In genomic region chr11:12845739-12846358, GRCh38 we compare ENCODE assay signal across 8 cellular contexts.
DNase-seq lines count a peak whose midpoint lies in the region; ATAC-seq and TF ChIP-seq lines count a peak whose summit lies in the region.

No MANE protein-coding gene starts in this region.

- intact Hi-C loops in prostate gland (cut with DNase I) (no loop called here), natural killer cell (cut with micrococcal nuclease) (no loop called here)

- no peaks in the 10 kb centered on the region for H3K27me3 ChIP-seq in GM23338 (ENCODE audit: insufficient read depth)
- H3K27me3 ChIP-seq in prostate gland (replicated peaks; ENCODE audit: insufficient read depth) = no peaks in the 10 kb centered on the region

- H3K27me3 Mint-ChIP-seq in GM23338 (ENCODE audit: insufficient read depth, low read depth, poor library complexity) (peaks cover 5% of the 10 kb centered on the region), natural killer cell (ENCODE audit: low read depth in 2 of 2) (peaks cover 3 to 14% of the 10 kb centered on the region in 2 donors)
- H3K27me3 Mint-ChIP-seq in effector memory CD8-positive, alpha-beta T cell = peaks cover 25 to 44% of the 10 kb centered on the region in 2 donors

- ATAC-seq in GM23338 (peak; percentile 75), GM18519 (IDR thresholded peaks at IDR 0.05; ENCODE audit: low FRiP score, unreplicated experiment) (no peak), GM21515 (IDR thresholded peaks at IDR 0.05; ENCODE audit: unreplicated experiment) (no peak), natural killer cell (no peak)
- ATAC-seq in effector memory CD8-positive, alpha-beta T cell (replicated peaks) = no peak

- H3K79me2 ChIP-seq in GM23338 (replicated peaks; ENCODE audit: insufficient read depth) = peaks cover 97% of the 10 kb centered on the region

- H3K27ac Mint-ChIP-seq in GM23338 (peak overlapping the region; percentile 89), natural killer cell (no peak overlapping the region)
- H3K27ac Mint-ChIP-seq in effector memory CD8-positive, alpha-beta T cell = no peak overlapping the region

- H3K36me3 ChIP-seq in GM23338 (ENCODE audit: insufficient read depth) (no peaks in the 10 kb centered on the region), prostate gland (no peaks in the 10 kb centered on the region)

- H3K4me3 Mint-ChIP-seq in GM23338 = peak overlapping the region; percentile 24; the same call in 1 of the 3 replicates
- no peak overlapping the region for H3K4me3 Mint-ChIP-seq in natural killer cell
- H3K4me3 Mint-ChIP-seq in effector memory CD8-positive, alpha-beta T cell = no peak overlapping the region

- H3K9me2 ChIP-seq in GM23338 (ENCODE audit: insufficient read depth) = no peaks in the 10 kb centered on the region

- H3K27ac ChIP-seq in GM23338 (ENCODE audit: low read depth) (peak overlapping the region; percentile 50), prostate gland (peak overlapping the region; percentile 6 to 30)

- H3K9me3 Mint-ChIP-seq in GM23338 = no peaks in the 10 kb centered on the region
- no peaks in the 10 kb centered on the region for H3K9me3 Mint-ChIP-seq in natural killer cell
- no peaks in the 10 kb centered on the region for H3K9me3 Mint-ChIP-seq in effector memory CD8-positive, alpha-beta T cell

- H3K4me1 ChIP-seq in GM23338 (ENCODE audit: insufficient read depth) (peaks cover 61% of the 10 kb centered on the region), prostate gland (replicated peaks) (peaks cover 10% of the 10 kb centered on the region)

- peak; percentile 59 for DNase-seq in GM23338 (ENCODE audit: low spot score)
- peak; percentile 94 for DNase-seq in NCI-H526 treated with DMSO at 0.1 percent for 48 hours (lab: John Stamatoyannopoulos, UW)
- peak; percentile 46 for DNase-seq in fibroblast of the aortic adventitia (ENCODE audit: low read depth)
- peak; percentile 20 for DNase-seq in prostate gland (ENCODE audit: low spot score)
- no peak for DNase-seq in natural killer cell
- DNase-seq in effector memory CD8-positive, alpha-beta T cell = no peak

- H3K4me1 Mint-ChIP-seq in GM23338 (peaks cover 59% of the 10 kb centered on the region), natural killer cell (no peaks in the 10 kb centered on the region)
- peaks cover 2 to 6% of the 10 kb centered on the region in 2 donors for H3K4me1 Mint-ChIP-seq in effector memory CD8-positive, alpha-beta T cell (ENCODE audit: low read depth in 2 of 2)

- no peak for TF ChIP-seq CTCF in GM23338 (conservative IDR thresholded peaks at IDR 0.05; ENCODE audit: low read depth in 2 of 2)
- TF ChIP-seq CTCF in fibroblast of the aortic adventitia (IDR thresholded peaks at IDR 0.05; ENCODE audit: insufficient read depth, low read length) = no peak
- TF ChIP-seq CTCF in prostate gland (IDR thresholded peaks at IDR 0.05) = no peak
- TF ChIP-seq CTCF in natural killer cell (IDR thresholded peaks at IDR 0.05) = no peak

- H3K36me3 Mint-ChIP-seq in GM23338 (ENCODE audit: low read depth) = no peaks in the 10 kb centered on the region; the same call in 2 of the 3 replicates
- H3K36me3 Mint-ChIP-seq in natural killer cell = no peaks in the 10 kb centered on the region
- no peaks in the 10 kb centered on the region for H3K36me3 Mint-ChIP-seq in effector memory CD8-positive, alpha-beta T cell (ENCODE audit: insufficient read depth)

- 17% methylated on average over 10 of the region's 10 CpGs for WGBS in prostate gland

- H3K4me3 ChIP-seq in GM23338 (no peak overlapping the region), fibroblast of the aortic adventitia (ENCODE audit: low read depth, low read length) (no peak overlapping the region), prostate gland (no peak overlapping the region)

- peaks cover 2% of the 10 kb centered on the region; the same call in 1 of the 2 replicates for H4K20me1 ChIP-seq in GM23338 (replicated peaks; ENCODE audit: insufficient read depth)

- H3K4me2 ChIP-seq in GM23338 = peak overlapping the region; percentile 58

- H3F3A ChIP-seq in GM23338 (replicated peaks; ENCODE audit: low read depth) = no peaks in the 10 kb centered on the region

- H2AFZ ChIP-seq in GM23338 = no peak overlapping the region

- no peak for TF ChIP-seq POLR2A in prostate gland (IDR thresholded peaks at IDR 0.05)

- H3K9me3 ChIP-seq in prostate gland = no peaks in the 10 kb centered on the region

TF ChIP-seq in GM23338, 12 proteins besides CTCF, POLR2A, EP300 and RAD21:
- TF ChIP-seq ZNF462 (CRISPR knock-in tag; IDR thresholded peaks at IDR 0.05) (no peak), EZH2 (IDR thresholded peaks at IDR 0.05; ENCODE audit: low read depth, unreplicated experiment) (no peak), ZNF114 (CRISPR knock-in tag; IDR thresholded peaks at IDR 0.05) (no peak), CREB1 (CRISPR knock-in tag; IDR thresholded peaks at IDR 0.05; ENCODE audit: low read depth) (no peak)

Comparison
In these comparisons a context has a peak if more than half of its experiments do, and no peak if none do; other contexts are left out.
1. DNase-seq: peak in GM23338 (single experiment), NCI-H526 treated with DMSO at 0.1 percent for 48 hours (single experiment), fibroblast of the aortic adventitia (single experiment) and prostate gland (single experiment); none in natural killer cell (single experiment) and effector memory CD8-positive, alpha-beta T cell (0 of 3).